1 cellular context compared by ENCODE assay signal in genomic region chr1:183569801-183570200, GRCh38.
TF ChIP-seq lines count a peak whose summit lies in the region.

No MANE protein-coding gene starts in this region.

TF ChIP-seq in A549, 52 proteins besides CTCF, POLR2A, EP300 and RAD21 (continued from another document):
- TF ChIP-seq, protein P1, sequence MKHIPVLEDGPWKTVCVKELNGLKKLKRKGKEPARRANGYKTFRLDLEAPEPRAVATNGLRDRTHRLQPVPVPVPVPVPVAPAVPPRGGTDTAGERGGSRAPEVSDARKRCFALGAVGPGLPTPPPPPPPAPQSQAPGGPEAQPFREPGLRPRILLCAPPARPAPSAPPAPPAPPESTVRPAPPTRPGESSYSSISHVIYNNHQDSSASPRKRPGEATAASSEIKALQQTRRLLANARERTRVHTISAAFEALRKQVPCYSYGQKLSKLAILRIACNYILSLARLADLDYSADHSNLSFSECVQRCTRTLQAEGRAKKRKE (CRISPR knock-in tag; IDR thresholded peaks at IDR 0.05; ENCODE audit: low read depth), result no peak
- TF ChIP-seq BCL3 (IDR thresholded peaks at IDR 0.05) (no peak), FOSB (CRISPR knock-in tag; IDR thresholded peaks at IDR 0.05) (no peak), MAZ (IDR thresholded peaks at IDR 0.05; ENCODE audit: borderline replicate concordance, low read depth, low read length) (no peak), RNF2 (IDR thresholded peaks at IDR 0.05; ENCODE audit: borderline replicate concordance, low read depth) (no peak), ZC3H11A (IDR thresholded peaks at IDR 0.05) (no peak), ZFP36 (IDR thresholded peaks at IDR 0.05; ENCODE audit: borderline replicate concordance, partially characterized antibody) (no peak)
- TF ChIP-seq, protein P2, sequence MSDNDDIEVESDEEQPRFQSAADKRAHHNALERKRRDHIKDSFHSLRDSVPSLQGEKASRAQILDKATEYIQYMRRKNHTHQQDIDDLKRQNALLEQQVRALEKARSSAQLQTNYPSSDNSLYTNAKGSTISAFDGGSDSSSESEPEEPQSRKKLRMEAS (IDR thresholded peaks at IDR 0.05), result no peak
